In genomic region chr7:127396184-127396583, GRCh38 we compare ENCODE assay signal across 9 cellular contexts. TPM values are rescaled to one million over a fixed set of nuclear protein-coding genes. Genes with fewer than 3 reads are reported as not detected.
DNase-seq lines count a peak whose midpoint lies in the region; ATAC-seq and TF ChIP-seq lines count a peak whose summit lies in the region.
"Had no signal": no experiment of that assay in that cellular context is flagged by ENCODE, and none has a peak within 500 bp of the region (broad histone marks: within the 10 kb centered on the region; RNA-seq: fewer than 3 reads in every experiment).

No MANE protein-coding gene starts in this region.

- H3K27ac ChIP-seq in foreskin keratinocyte = no peak overlapping the region
- H3K27ac ChIP-seq: SJCRH30 had no signal

- peaks cover 30% of the 10 kb centered on the region for H3K27me3 ChIP-seq in foreskin keratinocyte
- H3K27me3 ChIP-seq: SJCRH30 had no signal

- ATAC-seq in GM21737 (IDR thresholded peaks at IDR 0.05; ENCODE audit: unreplicated experiment) = peak; percentile 14
- peak; percentile 8 for ATAC-seq in foreskin keratinocyte
- ATAC-seq in HG03139 (IDR thresholded peaks at IDR 0.05; ENCODE audit: unreplicated experiment) = no peak

- peak; percentile 8 for DNase-seq in DMS79 (lab: John Stamatoyannopoulos, UW)
- DNase-seq in DMS79 treated with DMSO at 0.1 percent for 48 hours (lab: John Stamatoyannopoulos, UW) = no peak
- peak; percentile 39 for DNase-seq in NOMO-1 treated with DMSO at 0.1 percent for 48 hours (lab: John Stamatoyannopoulos, UW; ENCODE audit: unreplicated experiment)
- no peak for DNase-seq in foreskin keratinocyte
- DNase-seq in NCI-H1417 (lab: John Stamatoyannopoulos, UW) = no peak
- DNase-seq in NCI-H1417 treated with DMSO at 0.1 percent for 48 hours (lab: John Stamatoyannopoulos, UW) = no peak

- peaks cover under 1% of the 10 kb centered on the region for H3K4me1 ChIP-seq in foreskin keratinocyte

- TF ChIP-seq CTCF in foreskin keratinocyte (conservative IDR thresholded peaks at IDR 0.05) = no peak

RNA-seq across cellular contexts. Expression of gene ZNF800, which starts 3.7 kb away (rescaled TPM):
- 18.1 and 18.7 TPM in 2 replicates for total RNA-seq in foreskin keratinocyte
- 3.7 and 3.9 TPM in 2 replicates for polyA plus RNA-seq in foreskin keratinocyte

Comparison
In these comparisons a context has a peak if more than half of its experiments do, and no peak if none do; other contexts are left out.
1. DNase-seq: peak in DMS79 (single experiment) and NOMO-1 treated with DMSO at 0.1 percent for 48 hours (single experiment); none in DMS79 treated with DMSO at 0.1 percent for 48 hours (single experiment), foreskin keratinocyte (0 of 2), NCI-H1417 (0 of 3) and NCI-H1417 treated with DMSO at 0.1 percent for 48 hours (single experiment).